9 cellular contexts compared by ENCODE assay signal in the genomic region with DNA sequence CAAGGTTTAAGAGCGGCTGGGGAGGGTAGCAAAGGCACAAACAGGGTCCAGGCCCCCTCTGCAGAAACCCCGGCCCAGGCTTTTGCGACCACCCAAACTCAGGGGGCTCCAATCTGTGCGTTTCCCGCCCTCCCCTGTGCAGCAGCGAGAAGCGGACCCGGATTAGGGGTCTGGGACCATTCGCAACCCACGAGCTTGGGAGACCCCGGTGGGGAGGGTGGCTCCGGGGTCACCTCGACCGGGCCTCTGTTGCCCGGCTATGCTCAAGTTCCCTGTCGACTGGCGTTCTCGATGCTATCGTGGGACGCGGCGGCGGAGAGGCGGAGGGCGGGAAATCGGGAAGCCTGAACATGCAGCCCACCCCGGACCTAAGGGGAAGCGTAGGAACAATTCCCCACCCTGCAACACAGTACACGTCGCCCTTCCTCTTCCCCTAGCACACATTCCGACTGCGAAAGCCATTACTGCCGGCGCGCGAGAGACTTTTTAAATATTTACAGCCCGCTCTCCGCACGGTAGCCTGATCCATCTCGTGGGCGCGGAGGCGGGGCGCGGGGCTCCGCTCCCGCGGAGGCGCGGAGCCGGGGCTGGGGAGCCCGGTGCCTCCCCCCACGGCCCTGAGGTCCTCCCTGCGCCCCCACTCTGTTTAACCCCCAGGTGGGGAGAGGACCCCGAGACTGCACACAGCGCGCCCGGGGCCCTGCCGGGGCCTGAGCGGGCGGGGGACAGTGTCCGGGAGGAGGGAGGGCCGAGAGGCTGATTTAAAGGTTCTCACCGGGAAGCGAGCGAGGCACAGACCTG. TPM values are rescaled to one million over a fixed set of nuclear protein-coding genes. Genes with fewer than 3 reads are reported as not detected.
DNase-seq lines count a peak whose midpoint lies in the region; ATAC-seq and TF ChIP-seq lines count a peak whose summit lies in the region.
"Had no signal": no experiment of that assay in that cellular context is flagged by ENCODE, and none has a peak within 500 bp of the region (broad histone marks: within the 10 kb centered on the region; RNA-seq: fewer than 3 reads in every experiment).

No MANE protein-coding gene starts in this region.

- 0% methylated on average over 1 of the region's 66 CpGs for WGBS in suprapubic skin

- peak overlapping the region; percentile 52 to 66 for H3K4me3 ChIP-seq in ascending aorta
- H3K4me3 ChIP-seq in suprapubic skin: peak overlapping the region; percentile 59

- no peak for ATAC-seq in HG03025 (IDR thresholded peaks at IDR 0.05; ENCODE audit: low FRiP score, unreplicated experiment)
- no peak for ATAC-seq in GM21515 (IDR thresholded peaks at IDR 0.05; ENCODE audit: unreplicated experiment)

- H3K27ac ChIP-seq in ascending aorta (no peak overlapping the region), suprapubic skin (no peak overlapping the region)

- H3K27me3 ChIP-seq in ascending aorta (no peaks in the 10 kb centered on the region), suprapubic skin (no peaks in the 10 kb centered on the region)

- TF ChIP-seq POLR2A in suprapubic skin (IDR thresholded peaks at IDR 0.05): no peak

- TF ChIP-seq EP300 in suprapubic skin (IDR thresholded peaks at IDR 0.05): no peak

- H3K4me1 ChIP-seq in ascending aorta: peaks cover 3 to 7% of the 10 kb centered on the region in 2 donors
- peaks cover 36% of the 10 kb centered on the region for H3K4me1 ChIP-seq in suprapubic skin

- no peaks in the 10 kb centered on the region for H3K9me3 ChIP-seq in ascending aorta
- H3K9me3 ChIP-seq in suprapubic skin: no peaks in the 10 kb centered on the region

- TF ChIP-seq CTCF in ascending aorta (IDR thresholded peaks at IDR 0.05) (no peak), suprapubic skin (IDR thresholded peaks at IDR 0.05) (no peak)

- H3K36me3 ChIP-seq in ascending aorta (no peaks in the 10 kb centered on the region), suprapubic skin (no peaks in the 10 kb centered on the region)

- intact Hi-C loops in ascending aorta (cut with DNase I): no loop called here
- intact Hi-C loops in posterior cingulate gyrus (cut with DNase I): no loop called here

- peak; percentile 22 for DNase-seq in NOMO-1 treated with dmso at 0.1 percent for 144 hours (lab: John Stamatoyannopoulos, UW; ENCODE audit: unreplicated experiment)
- DNase-seq in NOMO-1 treated with DMSO at 0.1 percent for 48 hours (lab: John Stamatoyannopoulos, UW; ENCODE audit: unreplicated experiment): no peak
- DNase-seq in ascending aorta (ENCODE audit: low spot score in 2 of 2): no peak
- peak; percentile 42 for DNase-seq in left kidney (ENCODE audit: low read depth, low spot score)
- DNase-seq in suprapubic skin (ENCODE audit: low spot score in 2 of 2): no peak
- DNase-seq in posterior cingulate gyrus: no peak
- DNase-seq: NCI-H526 treated with DMSO at 0.1 percent for 48 hours had no signal

RNA-seq across cellular contexts. Expression of gene BCOR, which starts 48.1 kb away (rescaled TPM):
- total RNA-seq in ascending aorta (26.7 TPM), suprapubic skin (10 to 100 TPM; 20.9 to 36.0 (median 32.5) TPM)

Comparison
In these comparisons a context has a peak if more than half of its experiments do, and no peak if none do; other contexts are left out.
1. DNase-seq: peak in NOMO-1 treated with dmso at 0.1 percent for 144 hours (single experiment) and left kidney (single experiment); none in NOMO-1 treated with DMSO at 0.1 percent for 48 hours (single experiment), ascending aorta (0 of 2), suprapubic skin (0 of 2) and posterior cingulate gyrus (0 of 10).